ENCODE assay signal across 22 cellular contexts in genomic region chr12:114450019-114450418, GRCh38. TPM values are rescaled to one million over a fixed set of nuclear protein-coding genes. Genes with fewer than 3 reads are reported as not detected.
"Had no signal": no experiment of that assay in that cellular context is flagged by ENCODE, and none has a peak within 500 bp of the region (broad histone marks: within the 10 kb centered on the region; RNA-seq: fewer than 3 reads in every experiment).

No MANE protein-coding gene starts in this region.

- DNase-seq: IMR-90, Karpas-422, KG1, MG63, NCI-H1092 treated with DMSO at 0.1 percent for 48 hours, NCI-H1436, NCI-H187, NCI-H2029, NCI-H2081 treated with DMSO at 0.1 percent for 48 hours, NCI-H2171, NCI-H226, NCI-H446, NCI-H510A, NCI-H524 treated with DMSO at 0.1 percent for 48 hours, NCI-H69, NCI-H774, Right ventricle myocardium superior, RPMI8226, SIG-M5 had no signal

- H3K4me3 ChIP-seq: MG63, SJSA1, SK-N-MC had no signal

- H3K36me3 ChIP-seq: MG63, SJSA1 had no signal

- H3K27ac ChIP-seq: SJSA1, SK-N-MC had no signal

- H3K4me1 ChIP-seq: SJSA1 had no signal

- H3K27me3 ChIP-seq: MG63 had no signal

- H3K9me3 ChIP-seq: MG63, SJSA1 had no signal

RNA-seq across cellular contexts. Expression of gene TBX5, which starts 44.1 kb away (rescaled TPM):
- total RNA-seq: HT-29, SJSA1 had no signal
